ENCODE assay signal across 2 cellular contexts in genomic region chr6:7899046-7899888, GRCh38.
A peak's percentile ranks its signal among the peaks of the same experiment; 100 is the strongest.
TF ChIP-seq lines count a peak whose summit lies in the region.

No MANE protein-coding gene starts in this region.

TF ChIP-seq in SK-N-SH, 30 proteins besides CTCF, POLR2A, EP300 and RAD21:
- TF ChIP-seq MEF2A (IDR thresholded peaks at IDR 0.05; ENCODE audit: borderline replicate concordance, low read depth), result no peak
TF ChIP-seq in SK-N-SH: peak in this region for 0.

TF ChIP-seq in HepG2, 621 proteins besides CTCF, POLR2A, EP300 and RAD21 (continues in another document):
- no peak for TF ChIP-seq BATF2 (CRISPR knock-in tag; IDR thresholded peaks at IDR 0.05)
- no peak for TF ChIP-seq PRPF4 (IDR thresholded peaks at IDR 0.05; ENCODE audit: low read depth, low read length, poor library complexity, severe bottlenecking)
- TF ChIP-seq RBFOX2 (IDR thresholded peaks at IDR 0.05; ENCODE audit: low read depth, low read length), result 0 out of 2 replicates have a peak, but pooled peaks have one; percentile 6
- TF ChIP-seq KMT2A (CRISPR knock-in tag; IDR thresholded peaks at IDR 0.05), result 0 out of 2 replicates have a peak, but pooled peaks have one; percentile 37
- peak; percentile 15; the same call in 1 of the 2 replicates for TF ChIP-seq ZNF768 (CRISPR knock-in tag; IDR thresholded peaks at IDR 0.05)
- peak; percentile 49 for TF ChIP-seq SMC3 (IDR thresholded peaks at IDR 0.05; ENCODE audit: low read length)
- TF ChIP-seq ZSCAN25 (CRISPR knock-in tag; IDR thresholded peaks at IDR 0.05), result no peak
- TF ChIP-seq BRF2 (CRISPR knock-in tag; IDR thresholded peaks at IDR 0.05), result no peak
- 0 out of 2 replicates have a peak, but pooled peaks have one; percentile 20 for TF ChIP-seq HNF1A (IDR thresholded peaks at IDR 0.05; ENCODE audit: low read depth)
- no peak for TF ChIP-seq HNF1A (CRISPR knock-in tag; IDR thresholded peaks at IDR 0.05; ENCODE audit: borderline replicate concordance)
- TF ChIP-seq SP140L (CRISPR knock-in tag; IDR thresholded peaks at IDR 0.05; ENCODE audit: borderline replicate concordance), result no peak
- TF ChIP-seq NAIF1 (CRISPR knock-in tag; IDR thresholded peaks at IDR 0.05; ENCODE audit: borderline replicate concordance), result no peak
- TF ChIP-seq KAT8 (CRISPR knock-in tag; IDR thresholded peaks at IDR 0.05), result no peak
- TF ChIP-seq POGZ (CRISPR knock-in tag; IDR thresholded peaks at IDR 0.05), result no peak
- no peak for TF ChIP-seq ZNF280B (CRISPR knock-in tag; IDR thresholded peaks at IDR 0.05; ENCODE audit: borderline replicate concordance)
- no peak for TF ChIP-seq TEAD2 (CRISPR knock-in tag; IDR thresholded peaks at IDR 0.05)
- no peak for TF ChIP-seq GPN1 (CRISPR knock-in tag; IDR thresholded peaks at IDR 0.05; ENCODE audit: borderline replicate concordance)
- peak; percentile 11; the same call in 1 of the 2 replicates for TF ChIP-seq TFAP4 (IDR thresholded peaks at IDR 0.05; ENCODE audit: borderline replicate concordance, low read depth)
- TF ChIP-seq SIX4 (CRISPR knock-in tag; IDR thresholded peaks at IDR 0.05), result no peak
- TF ChIP-seq ZNF687 (CRISPR knock-in tag; IDR thresholded peaks at IDR 0.05), result peak; percentile 45; the same call in 1 of the 2 replicates
- TF ChIP-seq UBTF (CRISPR knock-in tag; IDR thresholded peaks at IDR 0.05), result no peak
- no peak for TF ChIP-seq ZNF282 (IDR thresholded peaks at IDR 0.05; ENCODE audit: partially characterized antibody)
- no peak for TF ChIP-seq PTBP1 (IDR thresholded peaks at IDR 0.05; ENCODE audit: low read depth, low read length, poor library complexity, severe bottlenecking)
- no peak for TF ChIP-seq ATRX (CRISPR knock-in tag; IDR thresholded peaks at IDR 0.05; ENCODE audit: borderline replicate concordance)
- TF ChIP-seq PREB (CRISPR knock-in tag; IDR thresholded peaks at IDR 0.05), result no peak
- TF ChIP-seq SP5 (CRISPR knock-in tag; IDR thresholded peaks at IDR 0.05; ENCODE audit: borderline replicate concordance, low read depth), result no peak
- no peak for TF ChIP-seq SNAI1 (CRISPR knock-in tag; IDR thresholded peaks at IDR 0.05; ENCODE audit: borderline replicate concordance)
- 0 out of 2 replicates have a peak, but pooled peaks have one; percentile 8 for TF ChIP-seq FOSL2 (CRISPR knock-in tag; IDR thresholded peaks at IDR 0.05)
- no peak for TF ChIP-seq ZNF850 (CRISPR knock-in tag; conservative IDR thresholded peaks at IDR 0.05)
- no peak for TF ChIP-seq ZNF350 (CRISPR knock-in tag; IDR thresholded peaks at IDR 0.05; ENCODE audit: borderline replicate concordance, low read depth)
- TF ChIP-seq ATF5 (CRISPR knock-in tag; IDR thresholded peaks at IDR 0.05; ENCODE audit: low read depth), result no peak
- TF ChIP-seq ZFY (CRISPR knock-in tag; IDR thresholded peaks at IDR 0.05), result no peak
- no peak for TF ChIP-seq TCF7L2 (IDR thresholded peaks at IDR 0.05; ENCODE audit: low read depth, low read length)
- peak; percentile 30; the same call in 1 of the 2 replicates for TF ChIP-seq ZFX (CRISPR knock-in tag; IDR thresholded peaks at IDR 0.05; ENCODE audit: low read depth)
- no peak for TF ChIP-seq MIER3 (CRISPR knock-in tag; IDR thresholded peaks at IDR 0.05; ENCODE audit: borderline replicate concordance)
- no peak for TF ChIP-seq ZNF362 (CRISPR knock-in tag; IDR thresholded peaks at IDR 0.05; ENCODE audit: borderline replicate concordance)
- no peak for TF ChIP-seq ZNF33B (CRISPR knock-in tag; IDR thresholded peaks at IDR 0.05)
- no peak for TF ChIP-seq HNF4G (IDR thresholded peaks at IDR 0.05; ENCODE audit: borderline replicate concordance, low read depth, low read length)
- TF ChIP-seq HNF4G (CRISPR knock-in tag; IDR thresholded peaks at IDR 0.05; ENCODE audit: borderline replicate concordance, low read depth), result no peak
- TF ChIP-seq ZNF674 (CRISPR knock-in tag; IDR thresholded peaks at IDR 0.05; ENCODE audit: low read depth), result no peak
- no peak for TF ChIP-seq AGO2 (optimal IDR thresholded peaks at IDR 0.05; ENCODE audit: low read depth, low read length)
- TF ChIP-seq ZNF335 (CRISPR knock-in tag; IDR thresholded peaks at IDR 0.05), result no peak
- 0 out of 2 replicates have a peak, but pooled peaks have one; percentile 22 for TF ChIP-seq ZNF430 (CRISPR knock-in tag; IDR thresholded peaks at IDR 0.05)
